ENCODE assay signal across 9 cellular contexts in genomic region chr15:78380143-78380542, GRCh38. TPM values are rescaled to one million over a fixed set of nuclear protein-coding genes. Genes with fewer than 3 reads are reported as not detected.
"Had no signal": no experiment of that assay in that cellular context is flagged by ENCODE, and none has a peak within 500 bp of the region (broad histone marks: within the 10 kb centered on the region; RNA-seq: fewer than 3 reads in every experiment).

No MANE protein-coding gene starts in this region.

RNA-seq across cellular contexts. Expression of gene CRABP1, which starts 40.0 kb away (rescaled TPM):
- total RNA-seq: OCI-LY7, PC-3, PC-9, Right ventricle myocardium inferior, Right ventricle myocardium superior, RPMI7951, SJCRH30, SJSA1, SK-MEL-5 had no signal
